In genomic region chr20:59042796-59043621, GRCh38 we compare ENCODE assay signal across 8 cellular contexts. TPM values are rescaled to one million over a fixed set of nuclear protein-coding genes. Genes with fewer than 3 reads are reported as not detected.
A peak's percentile ranks its signal among the peaks of the same experiment; 100 is the strongest.
DNase-seq lines count a peak whose midpoint lies in the region; ATAC-seq and TF ChIP-seq lines count a peak whose summit lies in the region.

No MANE protein-coding gene starts in this region.

- peaks cover 2 to 3% of the 10 kb centered on the region in 2 donors for H3K36me3 ChIP-seq in ascending aorta
- no peaks in the 10 kb centered on the region for H3K36me3 ChIP-seq in aorta (ENCODE audit: control insufficient read depth in 1 of 2, insufficient read depth in 2 of 2, low read length in 1 of 2)

- H3K9me3 ChIP-seq in ascending aorta (no peaks in the 10 kb centered on the region), aorta (ENCODE audit: control insufficient read depth, low read length) (no peaks in the 10 kb centered on the region)

- ATAC-seq in GM18502 (IDR thresholded peaks at IDR 0.05; ENCODE audit: poor library complexity, unreplicated experiment): peak; percentile 91
- peak; percentile 88 for ATAC-seq in HG02885 (IDR thresholded peaks at IDR 0.05; ENCODE audit: poor library complexity, unreplicated experiment)
- ATAC-seq in aorta (ENCODE audit: low FRiP score): peak; percentile 98

- H3K27me3 ChIP-seq in ascending aorta (no peaks in the 10 kb centered on the region), aorta (ENCODE audit: control insufficient read depth in 1 of 2, insufficient read depth in 2 of 2, low read length in 1 of 2) (no peaks in the 10 kb centered on the region)

- intact Hi-C loops in ascending aorta (cut with DNase I): loop anchor here (2.0 to 5.0 kb wide), 2 partner anchors 36 to 62 kb away; partner anchors contain the start of genes CTSZ and NELFCD
- intact Hi-C loops in aorta (cut with DNase I): loop anchor here (5.0 kb wide), 2 partner anchors 61 to 151 kb away; partner anchors contain the start of gene NELFCD (in 1 of the 2)

- peak overlapping the region; percentile 80 to 87 for H3K4me3 ChIP-seq in ascending aorta
- peak overlapping the region; percentile 51 to 88 for H3K4me3 ChIP-seq in aorta (ENCODE audit: low read length in 2 of 2)

- DNase-seq in NCI-H187 (lab: John Stamatoyannopoulos, UW) (peak; percentile 70 to 93), T-helper 2 cell (peak; percentile 90 to 95 (median 92)), ascending aorta (ENCODE audit: low spot score in 2 of 2) (peak; percentile 71 to 96), hepatic stellate cell (ENCODE audit: low spot score) (peak; percentile 96), renal cortical epithelial cell (ENCODE audit: low read depth) (peak; percentile 64), aorta (peak; percentile 96 to 98)

- H3K27ac ChIP-seq in ascending aorta (peak overlapping the region; percentile 69 to 86), aorta (ENCODE audit: low read depth in 1 of 2, low read length in 2 of 2) (peak overlapping the region in 1 of 2 donors; percentile 48)

- WGBS in aorta, 2 donors: 18% methylated on average over 65 to 66 of the region's 66 CpGs

- H3K4me1 ChIP-seq in ascending aorta: peaks cover 3 to 15% of the 10 kb centered on the region in 2 donors
- no peaks in the 10 kb centered on the region for H3K4me1 ChIP-seq in aorta (ENCODE audit: control insufficient read depth in 1 of 2, insufficient read depth in 2 of 2, low read length in 2 of 2)

- TF ChIP-seq CTCF in ascending aorta (IDR thresholded peaks at IDR 0.05): no peak

RNA-seq across cellular contexts. Expression of gene PRELID3B, which starts 0.4 kb away (rescaled TPM):
- total RNA-seq in ascending aorta (13.4 TPM), renal cortical epithelial cell (86.5 and 133 TPM in 2 replicates), aorta (10 to 100 TPM; 24.0 to 33.1 TPM)
- polyA plus RNA-seq in aorta: 10 to 100 TPM; 19.5 to 44.2 TPM

RNA-seq across cellular contexts. Expression of gene ATP5F1E, which starts 10.9 kb away (rescaled TPM):
- total RNA-seq in ascending aorta (12.7 TPM), renal cortical epithelial cell (22.2 and 24.7 TPM in 2 replicates), aorta (10 to 100 TPM; 48.2 to 50.1 TPM)
- 100 to 1,000 TPM in 1 of 2 donors, 10 to 100 TPM in 1; 51.5 to 110 TPM for polyA plus RNA-seq in aorta

RNA-seq across cellular contexts. Expression of gene TUBB1, which starts 23.8 kb away (rescaled TPM):
- not detected for total RNA-seq in ascending aorta
- total RNA-seq in renal cortical epithelial cell: not detected in 2 replicates
- 1 to 10 TPM in 1 of 2 donors, under 1 TPM in 1; 0.15 to 2.1 TPM for total RNA-seq in aorta
- not detected for polyA plus RNA-seq in aorta

RNA-seq across cellular contexts. Expression of gene CTSZ, which starts 36.0 kb away (rescaled TPM):
- 342 TPM for total RNA-seq in ascending aorta
- 244 and 387 TPM in 2 replicates for total RNA-seq in renal cortical epithelial cell
- 100 to 1,000 TPM; 183 to 241 TPM for total RNA-seq in aorta
- polyA plus RNA-seq in aorta: 100 to 1,000 TPM; 299 to 350 TPM
